Comparison of ENCODE assay signal across 11 cellular contexts in the genomic region with DNA sequence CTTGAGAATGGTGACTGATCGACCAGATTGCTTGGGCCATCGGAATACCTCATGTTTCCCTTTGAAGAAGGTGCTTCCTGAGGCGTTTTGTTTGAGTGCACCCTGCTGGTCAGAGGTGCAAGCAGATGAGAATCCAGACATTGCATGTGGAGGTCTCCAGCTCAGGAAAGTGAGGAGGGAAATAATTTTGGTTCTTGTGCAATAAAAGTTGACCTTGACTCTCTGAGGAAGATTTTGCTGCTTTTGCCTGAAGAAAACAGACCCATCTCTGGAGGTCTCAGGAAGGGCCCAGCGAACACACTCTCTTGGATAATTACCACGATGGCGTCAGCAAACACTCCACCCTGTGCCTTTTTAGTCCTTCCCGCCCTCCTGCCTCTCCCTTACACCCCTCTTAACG.
DNase-seq lines count a peak whose midpoint lies in the region; ATAC-seq and TF ChIP-seq lines count a peak whose summit lies in the region.
"Had no signal": no experiment of that assay in that cellular context is flagged by ENCODE, and none has a peak within 500 bp of the region (broad histone marks: within the 10 kb centered on the region; RNA-seq: fewer than 3 reads in every experiment).

No MANE protein-coding gene starts in this region.

- 70 to 73% methylated on average over 8 of the region's 8 CpGs for WGBS in heart right ventricle, 2 donors
- WGBS in gastroesophageal sphincter (ENCODE audit: low coverage in 1 of 2), 2 donors = 66 to 72% methylated on average over 6 to 8 of the region's 8 CpGs

- peaks cover 0 to 12% (median 0%) of the 10 kb centered on the region in 9 donors for H3K4me1 ChIP-seq in heart right ventricle
- H3K4me1 ChIP-seq in SJCRH30 = peaks cover 15% of the 10 kb centered on the region
- peaks cover 0 to 25% of the 10 kb centered on the region in 2 donors for H3K4me1 ChIP-seq in uterus
- H3K4me1 ChIP-seq in gastroesophageal sphincter = peaks cover 7 to 24% (median 13%) of the 10 kb centered on the region in 3 donors

- H3K4me3 ChIP-seq in heart right ventricle = no peak overlapping the region
- no peak overlapping the region for H3K4me3 ChIP-seq in SJCRH30
- H3K4me3 ChIP-seq in uterus = no peak overlapping the region
- H3K4me3 ChIP-seq in gastroesophageal sphincter = no peak overlapping the region

- H3K27ac ChIP-seq in heart right ventricle (no peak overlapping the region), SJCRH30 (no peak overlapping the region), uterus (peak overlapping the region; percentile 83 to 95), gastroesophageal sphincter (no peak overlapping the region)

- H3K4me1 Mint-ChIP-seq in glutamatergic neuron (ENCODE audit: low read depth, unreplicated experiment) = peaks cover 2% of the 10 kb centered on the region

- H3K36me3 Mint-ChIP-seq in glutamatergic neuron (ENCODE audit: unreplicated experiment) = no peaks in the 10 kb centered on the region

- H3K9me3 ChIP-seq in heart right ventricle (no peaks in the 10 kb centered on the region), SJCRH30 (replicated peaks) (no peaks in the 10 kb centered on the region), uterus (no peaks in the 10 kb centered on the region), gastroesophageal sphincter (no peaks in the 10 kb centered on the region)

- H3K9me3 Mint-ChIP-seq in glutamatergic neuron (ENCODE audit: unreplicated experiment) = no peaks in the 10 kb centered on the region

- H3K36me3 ChIP-seq in heart right ventricle (peaks cover 0 to 95% (median 28%) of the 10 kb centered on the region in 9 donors), SJCRH30 (no peaks in the 10 kb centered on the region), uterus (no peaks in the 10 kb centered on the region), gastroesophageal sphincter (peaks cover under 1 to 72% of the 10 kb centered on the region in 2 donors)

- no peaks in the 10 kb centered on the region for H3K27me3 ChIP-seq in heart right ventricle
- H3K27me3 ChIP-seq in SJCRH30 = no peaks in the 10 kb centered on the region
- no peaks in the 10 kb centered on the region for H3K27me3 ChIP-seq in uterus
- no peaks in the 10 kb centered on the region for H3K27me3 ChIP-seq in gastroesophageal sphincter

- DNase-seq in heart right ventricle (no peak), left cardiac atrium (no peak), SJCRH30 (peak; percentile 11 to 39), glutamatergic neuron (no peak), uterus (peak; percentile 65 to 81), T-helper 1 cell (no peak), GOT3 (lab: John Stamatoyannopoulos, UW) (no peak)
- DNase-seq: activated naive CD4-positive, alpha-beta T cell treated with anti-CD3 and anti-CD28 coated beads, Interleukin-2, amount 50 U/mL, for 16 hours; NCI-H2029 treated with DMSO at 0.1 percent for 48 hours; nucleus accumbens had no signal

- TF ChIP-seq EP300 in gastroesophageal sphincter (IDR thresholded peaks at IDR 0.05) = no peak

- peak overlapping the region; percentile 34 for H3K27ac Mint-ChIP-seq in glutamatergic neuron (ENCODE audit: unreplicated experiment)

- intact Hi-C loops in heart right ventricle (cut with DNase I) (loop anchor here in 6 of 10 donors (1.0 to 10.0 kb wide), 5 partner anchors 44 to 141 kb away; no protein-coding TSS in a partner anchor), left cardiac atrium (cut with DNase I) (no loop called here), uterus (cut with DNase I; ENCODE audit: low total_unique reads) (no loop called here)

- no peak overlapping the region for H3K4me3 Mint-ChIP-seq in glutamatergic neuron (ENCODE audit: unreplicated experiment)

- ATAC-seq in heart right ventricle (no peak), left cardiac atrium (no peak), gastroesophageal sphincter (no peak)

- no peak for TF ChIP-seq POLR2A in uterus (IDR thresholded peaks at IDR 0.05)
- TF ChIP-seq POLR2A in gastroesophageal sphincter (IDR thresholded peaks at IDR 0.05) = no peak

- H3K27me3 Mint-ChIP-seq in glutamatergic neuron (ENCODE audit: unreplicated experiment) = no peaks in the 10 kb centered on the region

- TF ChIP-seq CTCF in heart right ventricle (IDR thresholded peaks at IDR 0.05) (peak in 7 of 9 donors; percentile 26 to 58 (median 39)), glutamatergic neuron (IDR thresholded peaks at IDR 0.05; ENCODE audit: partially characterized antibody, unreplicated experiment) (no peak), uterus (IDR thresholded peaks at IDR 0.05) (peak; percentile 31 to 61 (median 46)), gastroesophageal sphincter (IDR thresholded peaks at IDR 0.05) (peak in 2 of 4 experiments; percentile 21 to 41)

Comparison
In these comparisons a context has a peak if more than half of its experiments do, and no peak if none do; other contexts are left out.
1. intact Hi-C loops: an anchor here in heart right ventricle (1.0 to 10.0 kb wide); none called in left cardiac atrium and uterus.
2. DNase-seq: peak in SJCRH30 (2 of 2) and uterus (2 of 2); none in heart right ventricle (0 of 2), left cardiac atrium (single experiment), glutamatergic neuron (single experiment), T-helper 1 cell (0 of 5) and GOT3 (single experiment).
3. H3K27ac ChIP-seq: peak in uterus (2 of 2); none in heart right ventricle (0 of 10), SJCRH30 (single experiment) and gastroesophageal sphincter (0 of 4).